Comparison of ENCODE assay signal across 23 cellular contexts in genomic region chr12:27164330-27165045, GRCh38.
A peak's percentile ranks its signal among the peaks of the same experiment; 100 is the strongest.
DNase-seq lines count a peak whose midpoint lies in the region; ATAC-seq and TF ChIP-seq lines count a peak whose summit lies in the region.
"Had no signal": no experiment of that assay in that cellular context is flagged by ENCODE, and none has a peak within 500 bp of the region (broad histone marks: within the 10 kb centered on the region; RNA-seq: fewer than 3 reads in every experiment).

No MANE protein-coding gene starts in this region.

- no peak for ATAC-seq in PC-3
- ATAC-seq: activated T-cell treated with anti-CD3 and anti-CD28 coated beads, Interleukin-2, amount 50 U/mL, for 4 hours; body of pancreas; HepG2; left ventricle myocardium superior; natural killer cell treated with Interleukin-12 subunit alpha and Interleukin-12 subunit beta and Interleukin-15 and Interleukin-18, amount 100 ng/mL, for 72 hours had no signal

- H3K9me2 ChIP-seq in PC-3 (replicated peaks; ENCODE audit: low read length) = no peaks in the 10 kb centered on the region

- H3K4me1 ChIP-seq in OCI-LY3 (ENCODE audit: low read length) (peaks cover 24% of the 10 kb centered on the region), PC-3 (ENCODE audit: insufficient read depth, low read length) (peaks cover 30% of the 10 kb centered on the region)
- H3K4me1 ChIP-seq: BE2C, body of pancreas had no signal

- TF ChIP-seq CTCF in GM12865 (IDR thresholded peaks at IDR 0.05; ENCODE audit: insufficient read depth, low read depth, low read length, missing control alignments) = no peak
- TF ChIP-seq CTCF in OCI-LY3 (IDR thresholded peaks at IDR 0.05; ENCODE audit: low read depth, low read length) = no peak
- TF ChIP-seq CTCF in PC-3 (conservative IDR thresholded peaks at IDR 0.05; ENCODE audit: low read depth, low read length) = no peak

- CTCF ChIA-PET in PC-3 (lab: Charles Lee) = interaction anchor here (0.5 kb wide), 1 partner anchor 179 kb away, joined by 3 read pairs; no protein-coding TSS in a partner anchor

- no peaks in the 10 kb centered on the region for H3F3A ChIP-seq in PC-3 (ENCODE audit: low read length, unreplicated experiment)

- POLR2A ChIA-PET in PC-3 (lab: Charles Lee; ENCODE audit: unreplicated experiment) = no interaction called here

- H3K9me3 ChIP-seq in OCI-LY3 (ENCODE audit: insufficient read depth, low read length) (no peaks in the 10 kb centered on the region), PC-3 (ENCODE audit: low read length) (no peaks in the 10 kb centered on the region)
- H3K9me3 ChIP-seq: BE2C, body of pancreas, SJCRH30 had no signal

- H3K4me3 ChIP-seq in GM12865 (ENCODE audit: low read depth, low read length) (no peak overlapping the region), OCI-LY3 (ENCODE audit: low read length) (no peak overlapping the region), PC-3 (ENCODE audit: low read length) (no peak overlapping the region)
- no peak overlapping the region for H3K4me3 ChIP-seq in Jurkat, Clone E6-1 (ENCODE audit: low read length)
- H3K4me3 ChIP-seq: body of pancreas, SJCRH30 had no signal

- H4K20me1 ChIP-seq in OCI-LY3 (ENCODE audit: insufficient read depth, low read length) (no peaks in the 10 kb centered on the region), PC-3 (ENCODE audit: low read length) (no peaks in the 10 kb centered on the region)

- DNase-seq in GM12865 (ENCODE audit: low read depth) (peak; percentile 39), myocyte (ENCODE audit: low read depth) (peak; percentile 50), ecto neural progenitor cell (ENCODE audit: low spot score) (no peak), Ammon's horn (ENCODE audit: low spot score) (no peak), PC-3 (no peak)
- peak; percentile 59 for DNase-seq in Jurkat, Clone E6-1 (ENCODE audit: low read depth, low spot score)
- DNase-seq: activated CD4-positive, alpha-beta T cell treated with anti-CD3 and anti-CD28 coated beads, Interleukin-2, amount 10 ng/mL, durations not matched to agents 24 days and 14 days; activated naive CD4-positive, alpha-beta T cell treated with Interleukin-2 at 50 U/mL for 16 hours; activated T-cell treated with anti-CD3 and anti-CD28 coated beads, Interleukin-2, amount 50 U/mL, for 4 hours; BE2C; body of pancreas; CD8-positive, alpha-beta memory T cell; dermis blood vessel endothelial cell; DMS153; GDM1; left ventricle myocardium superior; NCI-H1105 treated with DMSO at 0.1 percent for 48 hours; NCI-H2107; NCI-H510A had no signal

- H3K36me3 ChIP-seq in OCI-LY3 (replicated peaks; ENCODE audit: low read depth, low read length) (no peaks in the 10 kb centered on the region), PC-3 (ENCODE audit: low read depth, low read length) (no peaks in the 10 kb centered on the region)
- H3K36me3 ChIP-seq: BE2C, SJCRH30 had no signal

- H3K79me2 ChIP-seq in OCI-LY3 (ENCODE audit: low read length) = no peaks in the 10 kb centered on the region
- no peaks in the 10 kb centered on the region for H3K79me2 ChIP-seq in PC-3 (ENCODE audit: low read length)

- H3K4me2 ChIP-seq in OCI-LY3 (ENCODE audit: low read length) (no peak overlapping the region; the same call in 1 of the 2 replicates), PC-3 (ENCODE audit: low read length) (no peak overlapping the region)

- peak overlapping the region; percentile 43 for H2AFZ ChIP-seq in OCI-LY3 (ENCODE audit: low read depth, low read length)
- no peak overlapping the region for H2AFZ ChIP-seq in PC-3 (ENCODE audit: low read length)

- no TSS peak for BruUV-seq in PC-3 (replicated peaks; lab: Mats Ljungman, UMichigan)

- H3K27ac ChIP-seq in OCI-LY3 (ENCODE audit: low read length) (no peak overlapping the region), PC-3 (ENCODE audit: low read length) (no peak overlapping the region)
- H3K27ac ChIP-seq: body of pancreas, SJCRH30 had no signal

- no peak overlapping the region for H3K9ac ChIP-seq in OCI-LY3 (ENCODE audit: low read length)
- no peak overlapping the region for H3K9ac ChIP-seq in PC-3 (ENCODE audit: low read length)

- H3K27me3 ChIP-seq in OCI-LY3 (ENCODE audit: low read depth, low read length) (no peaks in the 10 kb centered on the region), PC-3 (ENCODE audit: low read length) (no peaks in the 10 kb centered on the region)
- H3K27me3 ChIP-seq: BE2C, body of pancreas, SJCRH30 had no signal

- intact Hi-C loops in PC-3 (cut with micrococcal nuclease) = loop anchor here (5.0 kb wide), 1 partner anchor 83 kb away; no protein-coding TSS in a partner anchor

Comparison
In these comparisons a context has a peak if more than half of its experiments do, and no peak if none do; other contexts are left out.
1. DNase-seq: peak in GM12865 (single experiment), Jurkat, Clone E6-1 (single experiment) and myocyte (single experiment); none in ecto neural progenitor cell (single experiment), Ammon's horn (single experiment) and PC-3 (single experiment).